40 cellular contexts compared by ENCODE assay signal in genomic region chr12:132566551-132567131, GRCh38. TPM values are rescaled to one million over a fixed set of nuclear protein-coding genes. Genes with fewer than 3 reads are reported as not detected.
DNase-seq lines count a peak whose midpoint lies in the region; ATAC-seq and TF ChIP-seq lines count a peak whose summit lies in the region.
"Had no signal": no experiment of that assay in that cellular context is flagged by ENCODE, and none has a peak within 500 bp of the region (broad histone marks: within the 10 kb centered on the region; RNA-seq: fewer than 3 reads in every experiment).

No MANE protein-coding gene starts in this region.

- WGBS in psoas muscle, 3 donors = 68 to 80% (median 76%) methylated on average over 22 to 23 of the region's 23 CpGs

- H4K20me1 ChIP-seq in BLaER1 treated with 17β-estradiol and CSF1 and Interleukin-3, amounts not matched to agents 10 nM and 100 nM = peaks cover 48 to 99% (median 94%) of the 10 kb centered on the region in 11 experiments

- ATAC-seq in psoas muscle = peak; percentile 47 to 61 (median 54)
- no peak for ATAC-seq in GM21529 (IDR thresholded peaks at IDR 0.05; ENCODE audit: unreplicated experiment)
- ATAC-seq: activated CD4-positive, CD25-positive, alpha-beta regulatory T cell treated with anti-CD3 and anti-CD28 coated beads, Interleukin-2, amount 50 U/mL, for 24 hours; activated naive CD8-positive, alpha-beta T cell treated with anti-CD3 and anti-CD28 coated beads, Interleukin-2, amount 50 U/mL, for 24 hours; stimulated activated naive B cell treated with anti-CD40 and anti-IgM and Interleukin-4, amounts not matched to agents 10 μg/mL and 1 μg/mL and 100 μg/mL, for 72 hours had no signal

- no peaks in the 10 kb centered on the region for H3K27me3 ChIP-seq in BLaER1 treated with 17β-estradiol and CSF1 and Interleukin-3, amounts not matched to agents 10 nM and 100 nM
- H3K27me3 ChIP-seq in psoas muscle (ENCODE audit: insufficient read depth in 3 of 3, low read length in 2 of 3) (no peaks in the 10 kb centered on the region), tibial artery (no peaks in the 10 kb centered on the region)
- H3K27me3 ChIP-seq: brain microvascular endothelial cell, colonic mucosa, uterus had no signal

- DNase-seq in caudate nucleus (lab: John Stamatoyannopoulos, UW) = peak in 52 of 61 donors; percentile 6 to 78 (median 42)
- peak in 42 of 51 donors; percentile 13 to 81 (median 58) for DNase-seq in hypothalamus (lab: John Stamatoyannopoulos, UW)
- DNase-seq in psoas muscle = no peak
- DNase-seq in tibial artery = no peak
- no peak for DNase-seq in HuH-7.5 (ENCODE audit: low spot score)
- no peak for DNase-seq in RPMI8226
- DNase-seq: activated CD4-positive, alpha-beta T cell treated with anti-CD3 and anti-CD28 coated beads, Interleukin-2, amount 50 U/mL, for 4 hours; activated naive CD4-positive, alpha-beta T cell; activated naive CD8-positive, alpha-beta T cell treated with anti-CD3 and anti-CD28 coated beads, Interleukin-2, amount 50 U/mL, for 24 hours; activated T-cell treated with anti-CD3 and anti-CD28 coated beads, Interleukin-2, amount 50 U/mL, for 48 hours; AML-193; brain microvascular endothelial cell; CD8-positive, alpha-beta memory T cell; colonic mucosa; effector CD8-positive, alpha-beta T cell; EL; IMR-90; MV-4-11; naive B cell; NCI-H1436; NCI-H2081; NCI-H2227 treated with DMSO at 0.1 percent for 48 hours; NCI-H526 treated with DMSO at 0.1 percent for 48 hours; PC-9; SHP77; stimulated activated naive B cell treated with anti-CD40 and anti-IgM and Interleukin-4, amounts not matched to agents 10 μg/mL and 1 μg/mL and 100 μg/mL, for 72 hours; T-helper 2 cell; uterus had no signal

- peak overlapping the region in 1 of 11 experiments; percentile 68; a peak in 2 of 22 replicates for H3K27ac ChIP-seq in BLaER1 treated with 17β-estradiol and CSF1 and Interleukin-3, amounts not matched to agents 10 nM and 100 nM
- H3K27ac ChIP-seq in caudate nucleus (ENCODE audit: low read depth, low read length) (no peak overlapping the region), psoas muscle (no peak overlapping the region), tibial artery (no peak overlapping the region)
- H3K27ac ChIP-seq: brain microvascular endothelial cell, colonic mucosa, epithelial cell of prostate, neutrophil, PC-9, uterus had no signal

- H3K4me2 ChIP-seq in BLaER1 treated with 17β-estradiol and CSF1 and Interleukin-3, amounts not matched to agents 10 nM and 100 nM = peak overlapping the region in 8 of 11 experiments; percentile 62 to 82 (median 78); a peak in 14 of 22 replicates
- H3K4me2 ChIP-seq: PC-9 had no signal

- intact Hi-C loops in psoas muscle (cut with DNase I) = no loop called here
- intact Hi-C loops in tibial artery (cut with DNase I; ENCODE audit: low total_unique reads) = no loop called here

- H3K36me3 ChIP-seq in BLaER1 treated with 17β-estradiol and CSF1 and Interleukin-3, amounts not matched to agents 10 nM and 100 nM = peaks cover 35 to 83% (median 71%) of the 10 kb centered on the region in 11 experiments; a peak in 21 of 22 replicates
- H3K36me3 ChIP-seq in psoas muscle (ENCODE audit: insufficient read depth in 1 of 2, low read depth in 1 of 2) = peaks cover 0 to 10% of the 10 kb centered on the region in 2 donors
- H3K36me3 ChIP-seq in tibial artery = peaks cover 0 to 46% (median 40%) of the 10 kb centered on the region in 3 donors
- H3K36me3 ChIP-seq: colonic mucosa, uterus had no signal

- H3K4me1 ChIP-seq in BLaER1 treated with 17β-estradiol and CSF1 and Interleukin-3, amounts not matched to agents 10 nM and 100 nM = peaks cover 16 to 67% (median 57%) of the 10 kb centered on the region in 10 experiments
- H3K4me1 ChIP-seq in psoas muscle = no peaks in the 10 kb centered on the region
- no peaks in the 10 kb centered on the region for H3K4me1 ChIP-seq in tibial artery
- H3K4me1 ChIP-seq: uterus had no signal

- H3K9ac ChIP-seq in BLaER1 treated with 17β-estradiol and CSF1 and Interleukin-3, amounts not matched to agents 10 nM and 100 nM = peak overlapping the region in 9 of 11 experiments; percentile 29 to 70 (median 56); a peak in 11 of 22 replicates

- no peak overlapping the region for H3K4me3 ChIP-seq in BLaER1 treated with 17β-estradiol and CSF1 and Interleukin-3, amounts not matched to agents 10 nM and 100 nM
- H3K4me3 ChIP-seq in psoas muscle = no peak overlapping the region
- no peak overlapping the region for H3K4me3 ChIP-seq in tibial artery
- H3K4me3 ChIP-seq: colonic mucosa, PC-9, uterus had no signal

- H3K9me3 ChIP-seq in BLaER1 treated with 17β-estradiol and CSF1 and Interleukin-3, amounts not matched to agents 10 nM and 100 nM (replicated peaks in 1 of 11) = no peaks in the 10 kb centered on the region
- H3K9me3 ChIP-seq in psoas muscle (no peaks in the 10 kb centered on the region), tibial artery (no peaks in the 10 kb centered on the region)
- H3K9me3 ChIP-seq: colonic mucosa, neutrophil, uterus had no signal

- no peak for TF ChIP-seq CTCF in psoas muscle (IDR thresholded peaks at IDR 0.05)
- no peak for TF ChIP-seq CTCF in tibial artery (IDR thresholded peaks at IDR 0.05)

RNA-seq across cellular contexts. Expression of gene LRCOL1, which starts 43.7 kb away (rescaled TPM):
- under 1 TPM in 1 of 4 donors, not detected in 3; 0.32 TPM for total RNA-seq in psoas muscle
- under 1 TPM in 1 of 3 donors, not detected in 2; 0.13 TPM for polyA plus RNA-seq in psoas muscle
- total RNA-seq: A673; CD8-positive, alpha-beta memory T cell; glomerular endothelial cell; IMR-90; LHCN-M2; lower leg skin; mesothelial cell of epicardium; PC-9; temporal lobe had no signal
- polyA plus RNA-seq: CD8-positive, alpha-beta memory T cell; keratinocyte had no signal

RNA-seq across cellular contexts. Expression of gene P2RX2, which starts 51.9 kb away (rescaled TPM):
- not detected for total RNA-seq in psoas muscle
- polyA plus RNA-seq in psoas muscle = under 1 TPM in 1 of 3 donors, not detected in 2; 0.01 TPM
- total RNA-seq: A673; CD8-positive, alpha-beta memory T cell; glomerular endothelial cell; IMR-90; LHCN-M2; lower leg skin; PC-9; temporal lobe; uterus had no signal
- polyA plus RNA-seq: CD8-positive, alpha-beta memory T cell; IMR-90; keratinocyte had no signal

Comparison
In these comparisons a context has a peak if more than half of its experiments do, and no peak if none do; other contexts are left out.
1. DNase-seq: peak in caudate nucleus (52 of 61) and hypothalamus (42 of 51); none in psoas muscle (0 of 2), tibial artery (0 of 2), HuH-7.5 (single experiment) and RPMI8226 (single experiment).